ENCODE assay signal across 27 cellular contexts in genomic region chr3:116837474-116837873, GRCh38.
"Had no signal": no experiment of that assay in that cellular context is flagged by ENCODE, and none has a peak within 500 bp of the region (broad histone marks: within the 10 kb centered on the region; RNA-seq: fewer than 3 reads in every experiment).

No MANE protein-coding gene starts in this region.

- H3K4me1 ChIP-seq: ascending aorta, breast epithelium, colonic mucosa, esophagus squamous epithelium, gastroesophageal sphincter, heart right ventricle had no signal

- H3K9me3 ChIP-seq: ascending aorta, breast epithelium, colonic mucosa, esophagus squamous epithelium, gastroesophageal sphincter, heart right ventricle had no signal

- ATAC-seq: activated CD4-positive, CD25-positive, alpha-beta regulatory T cell treated with anti-CD3 and anti-CD28 coated beads, Interleukin-2, amount 50 U/mL, for 24 hours; activated naive CD4-positive, alpha-beta T cell treated with anti-CD3 and anti-CD28 coated beads, Interleukin-2, amount 50 U/mL, for 72 hours; activated T-cell treated with anti-CD3 and anti-CD28 coated beads, Interleukin-2, amount 50 U/mL, for 72 hours; gastroesophageal sphincter; heart right ventricle had no signal

- H3K4me3 ChIP-seq: ascending aorta, breast epithelium, cardiac muscle cell, colonic mucosa, esophagus squamous epithelium, gastroesophageal sphincter, heart right ventricle had no signal

- H3K27me3 ChIP-seq: ascending aorta, breast epithelium, cardiac muscle cell, colonic mucosa, esophagus squamous epithelium, gastroesophageal sphincter, heart right ventricle had no signal

- H3K27ac ChIP-seq: ascending aorta, breast epithelium, cardiac muscle cell, colonic mucosa, epithelial cell of prostate, esophagus squamous epithelium, gastroesophageal sphincter, heart right ventricle, WERI-Rb-1 had no signal

- H3K36me3 ChIP-seq: ascending aorta, breast epithelium, cardiac muscle cell, colonic mucosa, esophagus squamous epithelium, gastroesophageal sphincter, heart right ventricle, WERI-Rb-1 had no signal

- DNase-seq: activated B cell treated with CpG ODN at 0.5 μM for 24 hours; activated CD4-positive, alpha-beta memory T cell treated with anti-CD3 and anti-CD28 coated beads, Interleukin-2, amount 10 ng/mL, durations not matched to agents 7 days and 5 days; activated CD4-positive, alpha-beta T cell treated with anti-CD3 and anti-CD28 coated beads, Interleukin-2, amount 10 ng/mL, durations not matched to agents 24 days and 14 days; activated CD8-positive, alpha-beta memory T cell treated with anti-CD3 and anti-CD28 coated beads, Interleukin-2, amount 50 U/mL, for 48 hours; activated gamma-delta T cell; activated naive CD4-positive, alpha-beta T cell; activated naive CD4-positive, alpha-beta T cell treated with anti-CD3 and anti-CD28 coated beads, Interleukin-2, amount 10 ng/mL, durations not matched to agents 7 days and 5 days; activated naive CD8-positive, alpha-beta T cell treated with anti-CD3 and anti-CD28 coated beads, Interleukin-2, amount 10 ng/mL, durations not matched to agents 7 days and 5 days; activated T-cell treated with anti-CD3 and anti-CD28 coated beads for 4 hours; activated T-cell treated with anti-CD3 and anti-CD28 coated beads, Interleukin-2, amount 50 U/mL, for 24 hours; activated T-cell treated with anti-CD3 and anti-CD28 coated beads, Interleukin-2, amount 50 U/mL, for 72 hours; central memory CD4-positive, alpha-beta T cell; cerebellar nuclear complex; colonic mucosa; effector CD8-positive, alpha-beta T cell; esophagus squamous epithelium; foreskin melanocyte; heart right ventricle; T1000; WERI-Rb-1 had no signal
